ENCODE assay signal across 7 cellular contexts in the genomic region with DNA sequence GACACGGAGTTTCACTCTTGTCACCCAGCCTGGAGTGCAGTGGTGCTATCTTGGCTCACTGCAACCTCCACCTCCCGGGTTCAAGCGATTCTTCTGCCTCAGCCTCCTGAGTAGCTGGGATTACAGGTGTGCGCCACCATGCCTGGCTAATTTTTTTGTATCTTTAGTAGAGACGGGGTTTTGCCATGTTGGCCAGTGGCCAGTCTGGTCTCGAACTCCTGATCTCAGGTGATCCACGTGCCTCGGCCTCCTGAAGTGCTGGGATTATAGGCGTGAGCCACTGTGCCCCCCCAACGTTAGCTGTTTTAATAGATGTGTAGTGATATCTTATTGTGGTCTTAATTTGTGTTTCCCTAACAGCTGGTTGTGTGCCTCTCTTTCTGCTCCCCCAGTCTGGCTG. TPM values are rescaled to one million over a fixed set of nuclear protein-coding genes. Genes with fewer than 3 reads are reported as not detected.
DNase-seq lines count a peak whose midpoint lies in the region; ATAC-seq and TF ChIP-seq lines count a peak whose summit lies in the region.
"Not testable (repeated sequence)": the region's sequence is repeated elsewhere in the genome, so short reads cannot be mapped to it uniquely, and the experiment has no call there.

No MANE protein-coding gene starts in this region.

- H3K4me1 Mint-ChIP-seq in WTC11, result peaks cover 39% of the 10 kb centered on the region
- peaks cover 40% of the 10 kb centered on the region for H3K4me1 Mint-ChIP-seq in activated naive CD8-positive, alpha-beta T cell treated with anti-CD3 and anti-CD28 coated beads, Interleukin-2, amount 50 U/mL, for 24 hours

- not testable (repeated sequence) for H3K18ac ChIP-seq in mesenchymal stem cell (ENCODE audit: low read depth in 1 of 2, low read length in 2 of 2)

- not testable (repeated sequence) for H3K27me3 ChIP-seq in dorsolateral prefrontal cortex; right atrium auricular region; mesenchymal stem cell (ENCODE audit: control insufficient read depth in 1 of 2, insufficient read depth in 1 of 2, low read length in 2 of 2); gastrocnemius medialis; thoracic aorta (replicated peaks; ENCODE audit: insufficient read depth)

- not testable (repeated sequence) for H3K9me3 ChIP-seq in right atrium auricular region; mesenchymal stem cell (ENCODE audit: control insufficient read depth, low read length); gastrocnemius medialis; thoracic aorta

- CTCF ChIA-PET in WTC11 (lab: Charles Lee), result not testable (repeated sequence)

- H2AFZ ChIP-seq in mesenchymal stem cell (ENCODE audit: low read depth, low read length), result not testable (repeated sequence)

- H3K9me3 Mint-ChIP-seq in WTC11; activated naive CD8-positive, alpha-beta T cell treated with anti-CD3 and anti-CD28 coated beads, Interleukin-2, amount 50 U/mL, for 24 hours: not testable (repeated sequence)

- H3K27ac ChIP-seq in dorsolateral prefrontal cortex (peak overlapping the region in 51 of 59 donors; percentile 12 to 83 (median 55)), right atrium auricular region (peak overlapping the region; percentile 37 to 63), mesenchymal stem cell (ENCODE audit: low read length, poor library complexity, severe bottlenecking) (peak overlapping the region; percentile 11), gastrocnemius medialis (peak overlapping the region; percentile 56 to 82 (median 70)), thoracic aorta (peak overlapping the region; percentile 73 to 90)

- not testable (repeated sequence) for H2BK5ac ChIP-seq in mesenchymal stem cell (ENCODE audit: low read depth, low read length, poor library complexity, severe bottlenecking)

- H3K36me3 ChIP-seq in right atrium auricular region, gastrocnemius medialis, thoracic aorta: not testable (repeated sequence)
- peaks cover 0 to 20% of the 10 kb centered on the region in 2 experiments for H3K36me3 ChIP-seq in mesenchymal stem cell (ENCODE audit: control insufficient read depth in 1 of 2, insufficient read depth in 2 of 2, low read depth in 1 of 2, low read length in 2 of 2)

- not testable (repeated sequence) for H3K4me3 Mint-ChIP-seq in WTC11; activated naive CD8-positive, alpha-beta T cell treated with anti-CD3 and anti-CD28 coated beads, Interleukin-2, amount 50 U/mL, for 24 hours

- not testable (repeated sequence) for H3K4ac ChIP-seq in mesenchymal stem cell (ENCODE audit: low read depth in 1 of 2, low read length in 2 of 2)

- H3K9ac ChIP-seq in mesenchymal stem cell (ENCODE audit: low read length), result not testable (repeated sequence)

- intact Hi-C loops in dorsolateral prefrontal cortex (cut with DNase I); gastrocnemius medialis (cut with DNase I; ENCODE audit: low total_unique reads): not testable (repeated sequence)

- peaks cover 0 to 80% of the 10 kb centered on the region in 2 donors for H3K4me1 ChIP-seq in right atrium auricular region
- not testable (repeated sequence) for H3K4me1 ChIP-seq in mesenchymal stem cell (ENCODE audit: control insufficient read depth, insufficient read depth, low read depth, low read length)
- peaks cover 76 to 91% of the 10 kb centered on the region in 2 donors for H3K4me1 ChIP-seq in gastrocnemius medialis
- peaks cover 63 to 99% of the 10 kb centered on the region in 2 donors for H3K4me1 ChIP-seq in thoracic aorta (ENCODE audit: control insufficient read depth in 1 of 2, low read depth in 2 of 2)

- not testable (repeated sequence) for H2BK120ac ChIP-seq in mesenchymal stem cell (ENCODE audit: low read depth, low read length)

- not testable (repeated sequence) for TF ChIP-seq CTCF in WTC11 (IDR thresholded peaks at IDR 0.05); dorsolateral prefrontal cortex (IDR thresholded peaks at IDR 0.05 in 54 of 56, conservative IDR thresholded peaks at IDR 0.05 in 2 of 56; ENCODE audit: low read depth in 1 of 56, partially characterized antibody in 56 of 56); right atrium auricular region (IDR thresholded peaks at IDR 0.05); gastrocnemius medialis (IDR thresholded peaks at IDR 0.05 in 4 of 5, conservative IDR thresholded peaks at IDR 0.05 in 1 of 5); thoracic aorta (IDR thresholded peaks at IDR 0.05)

- not testable (repeated sequence) for H3K4me2 ChIP-seq in mesenchymal stem cell (ENCODE audit: low read length, poor library complexity, severe bottlenecking)

- H3K14ac ChIP-seq in mesenchymal stem cell (ENCODE audit: low read length in 2 of 2), result not testable (repeated sequence)

- DNase-seq in WTC11 (ENCODE audit: low spot score); activated naive CD8-positive, alpha-beta T cell treated with anti-CD3 and anti-CD28 coated beads, Interleukin-2, amount 50 U/mL, for 24 hours; dorsolateral prefrontal cortex; right atrium auricular region (ENCODE audit: low spot score); mesenchymal stem cell; gastrocnemius medialis; thoracic aorta (ENCODE audit: low spot score): not testable (repeated sequence)

- H3K27me3 Mint-ChIP-seq in WTC11 (ENCODE audit: low read depth); activated naive CD8-positive, alpha-beta T cell treated with anti-CD3 and anti-CD28 coated beads, Interleukin-2, amount 50 U/mL, for 24 hours: not testable (repeated sequence)

- not testable (repeated sequence) for H3K23ac ChIP-seq in mesenchymal stem cell (ENCODE audit: low read length in 2 of 2)

- 93% methylated on average over 8 of the region's 10 CpGs for WGBS in mesenchymal stem cell

- peak overlapping the region; percentile 62 for H2AK5ac ChIP-seq in mesenchymal stem cell (ENCODE audit: low read length, severe bottlenecking)

- peak overlapping the region; percentile 44; the same call in 1 of the 2 replicates for H3K27ac Mint-ChIP-seq in WTC11
- H3K27ac Mint-ChIP-seq in activated naive CD8-positive, alpha-beta T cell treated with anti-CD3 and anti-CD28 coated beads, Interleukin-2, amount 50 U/mL, for 24 hours, result peak overlapping the region; percentile 42

- not testable (repeated sequence) for H3K79me1 ChIP-seq in mesenchymal stem cell (replicated peaks; ENCODE audit: low read length, poor library complexity, severe bottlenecking)

- not testable (repeated sequence) for H3K4me3 ChIP-seq in dorsolateral prefrontal cortex; right atrium auricular region; mesenchymal stem cell (ENCODE audit: insufficient read depth in 1 of 2, low read depth in 1 of 2, low read length in 2 of 2); gastrocnemius medialis; thoracic aorta

- in situ Hi-C loops in gastrocnemius medialis (cut with MboI; ENCODE audit: low sequenced_read_pairs in 4 of 4), result loop anchor here in 1 of 4 donors (10.0 kb wide), 1 partner anchor 56 kb away; no protein-coding TSS in a partner anchor

- POLR2A ChIA-PET in WTC11 (lab: Charles Lee), result not testable (repeated sequence)

- H3K36me3 Mint-ChIP-seq in WTC11, result peaks cover 73% of the 10 kb centered on the region
- peaks cover 52% of the 10 kb centered on the region for H3K36me3 Mint-ChIP-seq in activated naive CD8-positive, alpha-beta T cell treated with anti-CD3 and anti-CD28 coated beads, Interleukin-2, amount 50 U/mL, for 24 hours (ENCODE audit: low read depth)

- not testable (repeated sequence) for H2BK12ac ChIP-seq in mesenchymal stem cell (ENCODE audit: low read length in 2 of 2)

- not testable (repeated sequence) for ATAC-seq in WTC11; activated naive CD8-positive, alpha-beta T cell treated with anti-CD3 and anti-CD28 coated beads, Interleukin-2, amount 50 U/mL, for 24 hours; gastrocnemius medialis; thoracic aorta (ENCODE audit: insufficient number of reproducible peaks, low FRiP score, low read depth)

- not testable (repeated sequence) for H2BK15ac ChIP-seq in mesenchymal stem cell (ENCODE audit: low read depth, poor library complexity, severe bottlenecking)

- not testable (repeated sequence) for TF ChIP-seq POLR2A in gastrocnemius medialis (IDR thresholded peaks at IDR 0.05)

- not testable (repeated sequence) for H4K8ac ChIP-seq in mesenchymal stem cell (ENCODE audit: low read length)

- H4K91ac ChIP-seq in mesenchymal stem cell (ENCODE audit: low read length), result not testable (repeated sequence)

RNA-seq across cellular contexts. Expression of gene ST6GAL1, which starts 40.8 kb away (rescaled TPM):
- total RNA-seq in WTC11 (2021) (82.5 to 87.5 TPM (median 83.4 TPM) in 3 replicates), dorsolateral prefrontal cortex (100 to 1,000 TPM in 1 of 120 experiments, 10 to 100 TPM in 119; 30.8 to 105 (median 56.1) TPM), right atrium auricular region (10 to 100 TPM; 55.1 to 94.3 TPM), gastrocnemius medialis (10 to 100 TPM; 11.1 to 29.8 (median 18.6) TPM), thoracic aorta (100 to 1,000 TPM in 1 of 2 donors, 10 to 100 TPM in 1; 89.5 to 141 TPM)
- 1.7 TPM for polyA plus RNA-seq in mesenchymal stem cell (2013, experiment 1 of 2)
- 1.7 TPM for polyA plus RNA-seq in mesenchymal stem cell (2013, experiment 2 of 2)

Comparison
In these comparisons a context has a peak if more than half of its experiments do, and no peak if none do; other contexts are left out.
1. H3K27ac ChIP-seq: peak in every context shown above with its lines; median percentile 82 in thoracic aorta; 70 in gastrocnemius medialis; 55 in dorsolateral prefrontal cortex; 50 in right atrium auricular region; 11 in mesenchymal stem cell.